Comparison of ENCODE assay signal across 7 cellular contexts in genomic region chr2:216041438-216041837, GRCh38.
"Had no signal": no experiment of that assay in that cellular context is flagged by ENCODE, and none has a peak within 500 bp of the region (broad histone marks: within the 10 kb centered on the region; RNA-seq: fewer than 3 reads in every experiment).

No MANE protein-coding gene starts in this region.

- H3K4me3 Mint-ChIP-seq: IgD-negative memory B cell had no signal

- H3K9ac ChIP-seq: KMS-11 had no signal

- H3K4me3 ChIP-seq: K562 had no signal

- H3K27ac ChIP-seq: HL-60, KMS-11 had no signal

- ATAC-seq: K562 had no signal

- H3K27me3 Mint-ChIP-seq: IgD-negative memory B cell had no signal

- H3K9me3 Mint-ChIP-seq: IgD-negative memory B cell had no signal

- H3K4me2 ChIP-seq: KMS-11 had no signal

- FAIRE-seq: K562 had no signal

- DNase-seq: IMR-90, KBM-7, KG1 had no signal

- H3K4me1 Mint-ChIP-seq: IgD-negative memory B cell had no signal
